ENCODE assay signal across 24 cellular contexts in the genomic region with DNA sequence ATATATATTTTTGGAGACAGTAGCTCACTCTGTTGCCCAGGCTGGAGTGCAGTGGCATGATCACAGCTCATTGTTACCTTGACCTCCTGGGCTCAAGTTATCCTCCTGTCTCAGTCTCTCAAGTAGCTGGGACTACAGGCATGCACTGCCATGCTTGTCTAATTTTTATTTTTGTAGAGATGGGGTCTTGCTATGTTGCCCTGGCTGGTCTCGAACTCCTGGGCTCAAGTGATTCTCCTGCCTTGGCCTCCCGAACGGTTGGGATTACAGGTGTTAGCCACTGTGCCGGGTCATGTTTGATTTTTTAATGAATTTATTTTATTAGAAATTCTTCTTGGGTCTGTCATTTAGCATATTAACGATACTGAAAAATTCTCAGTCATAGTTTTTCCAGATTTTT.
DNase-seq lines count a peak whose midpoint lies in the region; ATAC-seq, FAIRE-seq and TF ChIP-seq lines count a peak whose summit lies in the region.
"Had no signal": no experiment of that assay in that cellular context is flagged by ENCODE, and none has a peak within 500 bp of the region (broad histone marks: within the 10 kb centered on the region; RNA-seq: fewer than 3 reads in every experiment).

No MANE protein-coding gene starts in this region.

- POLR2A ChIA-PET in K562 (lab: Yijun Ruan, JAX): no interaction called here
- POLR2A ChIA-PET in CD8-positive, alpha-beta T cell (lab: Charles Lee): no interaction called here

- H3K27me3 ChIP-seq in heart right ventricle (peaks cover 0 to 9% (median 0%) of the 10 kb centered on the region in 7 donors), K562 (ENCODE audit: control insufficient read depth in 2 of 2, insufficient read depth in 2 of 2, low read length in 2 of 2) (peaks cover 11 to 27% of the 10 kb centered on the region in 2 experiments; a peak in 2 of 5 replicates)
- H3K27me3 ChIP-seq in CD8-positive, alpha-beta T cell (ENCODE audit: insufficient read depth, low read length): no peaks in the 10 kb centered on the region
- H3K27me3 ChIP-seq: BLaER1 treated with 17β-estradiol and CSF1 and Interleukin-3, amounts not matched to agents 10 nM and 100 nM had no signal

- no peaks in the 10 kb centered on the region for H3K4me1 Mint-ChIP-seq in CD8-positive, alpha-beta T cell (ENCODE audit: low read depth)
- H3K4me1 Mint-ChIP-seq: B cell; CD8-positive, alpha-beta memory T cell had no signal

- H3K36me3 ChIP-seq in heart right ventricle (no peaks in the 10 kb centered on the region), K562 (ENCODE audit: control insufficient read depth, insufficient read depth, low read length) (no peaks in the 10 kb centered on the region)
- H3K36me3 ChIP-seq in CD8-positive, alpha-beta T cell (ENCODE audit: insufficient read depth, low read length): no peaks in the 10 kb centered on the region
- H3K36me3 ChIP-seq: BLaER1 treated with 17β-estradiol and CSF1 and Interleukin-3, amounts not matched to agents 10 nM and 100 nM had no signal

- H3K27me3 Mint-ChIP-seq in CD8-positive, alpha-beta T cell (ENCODE audit: low read depth): peaks cover 16% of the 10 kb centered on the region

- H3K36me3 Mint-ChIP-seq in CD8-positive, alpha-beta T cell: no peaks in the 10 kb centered on the region
- H3K36me3 Mint-ChIP-seq: CD8-positive, alpha-beta memory T cell had no signal

- peak; percentile 10 for DNase-seq in cardiac septum (ENCODE audit: low spot score)
- no peak for DNase-seq in heart right ventricle
- DNase-seq in K562 (ENCODE audit: extremely low read depth in 1 of 4, low spot score in 3 of 4): no peak
- no peak for DNase-seq in CD8-positive, alpha-beta T cell
- DNase-seq: AML-193; CD4-positive, alpha-beta T cell; CD8-positive, alpha-beta memory T cell; COR-L47; DMS 273 treated with DMSO at 0.1 percent for 48 hours; DMS153; DMS53; DMS79; DND-41; EL; GDM1 had no signal

- no peak for TF ChIP-seq RAD21 in K562 (CRISPR knock-in tag; conservative IDR thresholded peaks at IDR 0.05 in 1 of 2, IDR thresholded peaks at IDR 0.05 in 1 of 2)

- no peaks in the 10 kb centered on the region for H3K9me1 ChIP-seq in K562 (ENCODE audit: control insufficient read depth, insufficient read depth, low read length)

- H3K4me1 ChIP-seq in heart right ventricle: no peaks in the 10 kb centered on the region
- H3K4me1 ChIP-seq in K562 (replicated peaks in 1 of 2; ENCODE audit: control insufficient read depth in 2 of 2, insufficient read depth in 2 of 2, low read length in 2 of 2): no peaks in the 10 kb centered on the region
- no peaks in the 10 kb centered on the region for H3K4me1 ChIP-seq in CD8-positive, alpha-beta T cell (ENCODE audit: insufficient read depth, low read length)
- H3K4me1 ChIP-seq: A549 had no signal

- no peak overlapping the region for H3K27ac ChIP-seq in heart right ventricle
- H3K27ac ChIP-seq in K562 (ENCODE audit: extremely low read depth, low read depth, low read length): no peak overlapping the region
- no peak overlapping the region for H3K27ac ChIP-seq in CD8-positive, alpha-beta T cell (ENCODE audit: low read depth, low read length)
- H3K27ac ChIP-seq: 22Rv1; A549; BLaER1 treated with 17β-estradiol and CSF1 and Interleukin-3, amounts not matched to agents 10 nM and 100 nM; C4-2B had no signal

- CTCF ChIA-PET in K562 (lab: Yijun Ruan, JAX; ENCODE audit: low intra/inter-chr PET ratio): no interaction called here
- CTCF ChIA-PET in CD8-positive, alpha-beta T cell (lab: Charles Lee): no interaction called here

- intact Hi-C loops in cardiac septum (cut with DNase I): no loop called here
- intact Hi-C loops in heart right ventricle (cut with DNase I): no loop called here
- intact Hi-C loops in K562 (cut with micrococcal nuclease): no loop called here
- intact Hi-C loops in CD8-positive, alpha-beta T cell (cut with DNase I, micrococcal nuclease): no loop called here

- ATAC-seq in heart right ventricle: no peak
- no peak for ATAC-seq in K562
- ATAC-seq in CD8-positive, alpha-beta T cell: no peak
- ATAC-seq in GM21526 (IDR thresholded peaks at IDR 0.05; ENCODE audit: low FRiP score, unreplicated experiment): no peak
- ATAC-seq: A549, GM12878 had no signal

- 94 to 95% methylated on average over 5 of the region's 5 CpGs for WGBS in heart right ventricle, 2 donors
- WGBS in K562 (ENCODE audit: insufficient coverage, low coverage, missing lambda C conversion rate): 2% methylated on average over 5 of the region's 5 CpGs

- no TSS peak for BruUV-seq in K562 (replicated peaks; lab: Mats Ljungman, UMichigan)

- no peak overlapping the region for H3K4me2 ChIP-seq in K562 (ENCODE audit: insufficient read depth, low read length)
- H3K4me2 ChIP-seq: A549; BLaER1 treated with 17β-estradiol and CSF1 and Interleukin-3, amounts not matched to agents 10 nM and 100 nM had no signal

- no peak overlapping the region for H3K9ac ChIP-seq in K562 (ENCODE audit: insufficient read depth in 1 of 2, low read depth in 2 of 2, low read length in 2 of 2)
- H3K9ac ChIP-seq: BLaER1 treated with 17β-estradiol and CSF1 and Interleukin-3, amounts not matched to agents 10 nM and 100 nM had no signal

- H3K9me3 ChIP-seq in heart right ventricle (peaks cover 0 to 9% (median 4%) of the 10 kb centered on the region in 11 donors), K562 (replicated peaks; ENCODE audit: control insufficient read depth, insufficient read depth, low read depth, low read length) (no peaks in the 10 kb centered on the region)
- H3K9me3 ChIP-seq in CD8-positive, alpha-beta T cell (ENCODE audit: low read length): no peaks in the 10 kb centered on the region

- no peaks in the 10 kb centered on the region for H3K9me3 Mint-ChIP-seq in CD8-positive, alpha-beta T cell
- H3K9me3 Mint-ChIP-seq: CD4-positive, alpha-beta T cell; CD8-positive, alpha-beta memory T cell had no signal

- no peaks in the 10 kb centered on the region for H4K20me1 ChIP-seq in K562 (replicated peaks; ENCODE audit: control insufficient read depth, insufficient read depth, low read length)
- H4K20me1 ChIP-seq: BLaER1 treated with 17β-estradiol and CSF1 and Interleukin-3, amounts not matched to agents 10 nM and 100 nM had no signal

- no peaks in the 10 kb centered on the region for H3K79me2 ChIP-seq in K562 (ENCODE audit: control insufficient read depth, insufficient read depth, low read length)

- TF ChIP-seq CTCF in heart right ventricle (IDR thresholded peaks at IDR 0.05) (no peak), K562 (IDR thresholded peaks at IDR 0.05 in 2 of 3, conservative IDR thresholded peaks at IDR 0.05 in 1 of 3; ENCODE audit: insufficient read depth in 2 of 3, low read depth in 1 of 3, low read length in 3 of 3) (no peak)
- no peak for TF ChIP-seq CTCF in CD8-positive, alpha-beta T cell (IDR thresholded peaks at IDR 0.05)

- no peak for TF ChIP-seq POLR2A in K562 (conservative IDR thresholded peaks at IDR 0.05)

- H3K4me3 ChIP-seq in heart right ventricle: no peak overlapping the region
- H3K4me3 ChIP-seq in K562: no peak overlapping the region
- H3K4me3 ChIP-seq in CD8-positive, alpha-beta T cell (ENCODE audit: low read depth, low read length): no peak overlapping the region
- H3K4me3 ChIP-seq: A549; BLaER1 treated with 17β-estradiol and CSF1 and Interleukin-3, amounts not matched to agents 10 nM and 100 nM; GM12878 had no signal

- TF ChIP-seq EP300 in K562 (IDR thresholded peaks at IDR 0.05; ENCODE audit: low read length): no peak

- H2AFZ ChIP-seq in K562 (ENCODE audit: low read depth, low read length): no peak overlapping the region

- no peak overlapping the region for H3K27ac Mint-ChIP-seq in CD8-positive, alpha-beta T cell
- H3K27ac Mint-ChIP-seq: B cell; CD4-positive, alpha-beta T cell; CD8-positive, alpha-beta memory T cell had no signal

- no peak overlapping the region for H3K4me3 Mint-ChIP-seq in CD8-positive, alpha-beta T cell
- H3K4me3 Mint-ChIP-seq: B cell; CD4-positive, alpha-beta T cell; CD8-positive, alpha-beta memory T cell had no signal

- in situ Hi-C loops in K562 (cut with MboI): no loop called here

- no peak for FAIRE-seq in K562 (lab: Jason Lieb, UNC)
- FAIRE-seq: A549, GM12878, GM12892, GM18507 had no signal

TF ChIP-seq in K562, 482 proteins besides CTCF, POLR2A, EP300 and RAD21:
- no peak for TF ChIP-seq NCOA2 (IDR thresholded peaks at IDR 0.05; ENCODE audit: partially characterized antibody in 2 of 2)
- peak; percentile 54; the same call in 1 of the 2 replicates for TF ChIP-seq ZNF121 (CRISPR knock-in tag; conservative IDR thresholded peaks at IDR 0.05)
- TF ChIP-seq, protein P1, sequence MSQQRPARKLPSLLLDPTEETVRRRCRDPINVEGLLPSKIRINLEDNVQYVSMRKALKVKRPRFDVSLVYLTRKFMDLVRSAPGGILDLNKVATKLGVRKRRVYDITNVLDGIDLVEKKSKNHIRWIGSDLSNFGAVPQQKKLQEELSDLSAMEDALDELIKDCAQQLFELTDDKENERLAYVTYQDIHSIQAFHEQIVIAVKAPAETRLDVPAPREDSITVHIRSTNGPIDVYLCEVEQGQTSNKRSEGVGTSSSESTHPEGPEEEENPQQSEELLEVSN (IDR thresholded peaks at IDR 0.05; ENCODE audit: borderline replicate concordance in 1 of 2, extremely low read depth in 1 of 2, insufficient read depth in 1 of 2, insufficient read length in 1 of 2, low read depth in 1 of 2, low read length in 1 of 2, poor library complexity in 1 of 2, severe bottlenecking in 1 of 2): no peak
